In the genomic region with DNA sequence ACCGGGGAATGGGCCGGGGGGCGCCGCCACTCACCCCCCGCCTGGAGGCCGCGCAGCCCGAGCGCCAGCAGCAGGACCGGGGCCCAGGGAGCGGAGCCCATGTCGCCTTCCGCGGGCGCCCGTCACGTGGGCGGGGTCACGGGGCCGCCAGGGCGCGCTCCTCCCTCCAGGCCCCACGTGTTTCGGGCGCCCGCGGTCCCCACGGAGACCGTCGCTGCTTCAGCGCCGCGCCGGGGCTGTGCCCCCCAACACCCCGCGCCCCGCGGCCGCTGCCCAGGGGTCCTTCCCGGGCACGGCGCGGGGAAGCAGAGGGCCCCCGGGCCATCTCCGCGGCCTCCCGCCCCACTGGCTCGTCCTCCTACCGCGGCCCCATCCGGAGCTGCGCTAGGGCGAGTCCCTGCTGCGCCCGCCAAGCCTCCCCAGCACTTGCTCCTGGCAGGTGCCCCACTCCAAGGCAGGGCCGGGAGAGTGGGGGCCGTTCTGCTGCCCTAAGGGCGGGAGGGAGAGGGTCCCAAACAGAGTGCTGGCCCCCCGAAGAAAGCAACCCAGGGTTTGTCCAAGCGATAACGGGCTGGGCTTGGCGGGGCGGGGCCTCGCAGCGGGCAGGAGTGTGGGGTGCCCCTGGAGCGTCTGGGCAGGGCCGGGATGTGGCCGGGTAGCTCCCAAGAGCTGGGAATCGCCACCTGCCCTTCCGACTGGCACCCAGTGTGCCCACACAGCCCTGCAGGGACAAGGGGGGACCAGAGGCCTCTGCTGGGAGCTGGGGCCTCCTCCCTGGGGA, we compare ENCODE assay signal across 8 cellular contexts.
DNase-seq lines count a peak whose midpoint lies in the region; ATAC-seq and TF ChIP-seq lines count a peak whose summit lies in the region.

TSS of gene DPP7 (minus strand) at position 121 of the 781 bp plus-strand sequence. CDS start at position 101, 20 bp downstream.

- peaks cover 43% of the 10 kb centered on the region for H3K27me3 Mint-ChIP-seq in nephron progenitor cell (ENCODE audit: low read depth, poor library complexity)
- H3K27me3 Mint-ChIP-seq in stimulated activated naive CD8-positive, alpha-beta T cell treated with anti-CD3 and anti-CD28 coated beads, Interleukin-15, Interleukin-2, amounts not matched to agents 100 ng/mL and 50 ng/mL, for 24 hours: no peaks in the 10 kb centered on the region

- no peaks in the 10 kb centered on the region for H3K4me1 Mint-ChIP-seq in nephron progenitor cell
- peaks cover 14% of the 10 kb centered on the region for H3K4me1 Mint-ChIP-seq in stimulated activated naive CD8-positive, alpha-beta T cell treated with anti-CD3 and anti-CD28 coated beads, Interleukin-15, Interleukin-2, amounts not matched to agents 100 ng/mL and 50 ng/mL, for 24 hours (ENCODE audit: low read depth)

- no peaks in the 10 kb centered on the region for H3K9me3 Mint-ChIP-seq in nephron progenitor cell
- H3K9me3 Mint-ChIP-seq in stimulated activated naive CD8-positive, alpha-beta T cell treated with anti-CD3 and anti-CD28 coated beads, Interleukin-15, Interleukin-2, amounts not matched to agents 100 ng/mL and 50 ng/mL, for 24 hours: no peaks in the 10 kb centered on the region

- H3K36me3 Mint-ChIP-seq in nephron progenitor cell (ENCODE audit: low read depth): no peaks in the 10 kb centered on the region
- H3K36me3 Mint-ChIP-seq in stimulated activated naive CD8-positive, alpha-beta T cell treated with anti-CD3 and anti-CD28 coated beads, Interleukin-15, Interleukin-2, amounts not matched to agents 100 ng/mL and 50 ng/mL, for 24 hours (ENCODE audit: low read depth): peaks cover 12% of the 10 kb centered on the region

- H3K4me3 Mint-ChIP-seq in nephron progenitor cell: peak within 1 kb of the TSS; percentile 40
- peak within 1 kb of the TSS; percentile 79 for H3K4me3 Mint-ChIP-seq in stimulated activated naive CD8-positive, alpha-beta T cell treated with anti-CD3 and anti-CD28 coated beads, Interleukin-15, Interleukin-2, amounts not matched to agents 100 ng/mL and 50 ng/mL, for 24 hours

- ATAC-seq in GM18511 (IDR thresholded peaks at IDR 0.05; ENCODE audit: unreplicated experiment): peak; percentile 81
- ATAC-seq in HG03135 (IDR thresholded peaks at IDR 0.05; ENCODE audit: unreplicated experiment): peak; percentile 71

- H3K4me3 ChIP-seq in fibroblast of mammary gland (ENCODE audit: control insufficient read depth, low read depth, low read length): peak within 1 kb of the TSS; percentile 41

- TF ChIP-seq CTCF in fibroblast of mammary gland (conservative IDR thresholded peaks at IDR 0.05; ENCODE audit: control insufficient read depth, insufficient read depth, low read depth, low read length): no peak
- no peak for TF ChIP-seq CTCF in nephron progenitor cell (IDR thresholded peaks at IDR 0.05)

- H3K27ac Mint-ChIP-seq in nephron progenitor cell: no peak within 1 kb of the TSS
- peak within 1 kb of the TSS; percentile 84 for H3K27ac Mint-ChIP-seq in stimulated activated naive CD8-positive, alpha-beta T cell treated with anti-CD3 and anti-CD28 coated beads, Interleukin-15, Interleukin-2, amounts not matched to agents 100 ng/mL and 50 ng/mL, for 24 hours

- DNase-seq in 8988T (peak; percentile 97), OCI-M2 (lab: John Stamatoyannopoulos, UW; ENCODE audit: unreplicated experiment) (peak; percentile 0), activated T-helper 1 cell treated with Interleukin-2 at 50 U/mL for 16 hours (ENCODE audit: low read depth) (peak; percentile 70), fibroblast of mammary gland (ENCODE audit: low read depth) (peak; percentile 30), nephron progenitor cell (peak; percentile 63)

Comparison
In these comparisons a context has a peak if more than half of its experiments do, and no peak if none do; other contexts are left out.
1. Peak in every context shown above with its lines: DNase-seq, ATAC-seq and H3K4me3 ChIP-seq.
2. DNase-seq: peak in every context shown above with its lines; median percentile 97 in 8988T; 70 in activated T-helper 1 cell treated with Interleukin-2 at 50 U/mL for 16 hours; 63 in nephron progenitor cell; 30 in fibroblast of mammary gland; 0 in OCI-M2.